ENCODE assay signal across 8 cellular contexts in the genomic region with DNA sequence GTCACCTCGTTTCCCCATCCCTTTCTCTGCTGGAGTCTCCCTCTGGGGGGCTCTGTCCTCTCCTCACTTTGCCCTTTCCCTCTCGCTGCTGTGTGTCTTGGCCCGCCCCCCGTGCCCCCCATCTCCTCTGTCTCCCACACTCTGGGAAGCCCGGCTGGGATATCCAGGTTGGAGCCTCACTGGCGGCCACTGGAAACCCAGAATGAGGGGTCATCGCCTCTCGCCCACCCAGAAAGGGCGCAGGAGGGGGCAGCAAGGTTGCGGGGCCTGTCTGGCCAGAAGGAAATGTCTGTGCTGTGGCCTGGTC. TPM values are rescaled to one million over a fixed set of nuclear protein-coding genes. Genes with fewer than 3 reads are reported as not detected.
DNase-seq lines count a peak whose midpoint lies in the region; ATAC-seq, FAIRE-seq and TF ChIP-seq lines count a peak whose summit lies in the region.

No MANE protein-coding gene starts in this region.

- TF ChIP-seq RAD21 in GM12878 (IDR thresholded peaks at IDR 0.05; ENCODE audit: insufficient read depth, low read depth, low read length) (no peak), HepG2 (CRISPR knock-in tag; IDR thresholded peaks at IDR 0.05) (no peak)

- no peaks in the 10 kb centered on the region for H3K9me3 Mint-ChIP-seq in stimulated activated memory B cell treated with anti-CD40 and anti-IgM and Interleukin-4, amounts not matched to agents 10 μg/mL and 1 μg/mL and 100 μg/mL, for 72 hours

- POLR2A ChIA-PET in GM12878 (lab: Charles Lee) (no interaction called here), HepG2 (lab: Yijun Ruan, JAX) (interaction anchor here (0.7 to 6.2 kb wide), 5 partner anchors 16 to 119 kb away, joined by 3 to 73 read pairs (median 21); a partner anchor contains a TSS)

- DNase-seq in GM12878 (ENCODE audit: low read depth, low spot score) (no peak), HepG2 (ENCODE audit: low spot score) (no peak), DMS114 treated with DMSO at 0.1 percent for 48 hours (lab: John Stamatoyannopoulos, UW; ENCODE audit: unreplicated experiment) (no peak)

- H3K9ac ChIP-seq in HUES64 (ENCODE audit: low read depth, low read length) (peak overlapping the region; percentile 27; the same call in 1 of the 2 replicates), GM12878 (ENCODE audit: control insufficient read depth, insufficient read depth, low read length) (0 out of 2 replicates have a peak overlapping the region, but pooled peaks have one; percentile 25), HepG2 (ENCODE audit: insufficient read depth, low read depth, low read length) (peak overlapping the region; percentile 61)

- H3K36me3 Mint-ChIP-seq in stimulated activated memory B cell treated with anti-CD40 and anti-IgM and Interleukin-4, amounts not matched to agents 10 μg/mL and 1 μg/mL and 100 μg/mL, for 72 hours, result peaks cover 28% of the 10 kb centered on the region

- TF ChIP-seq EP300 in GM12878 (IDR thresholded peaks at IDR 0.05; ENCODE audit: borderline replicate concordance in 1 of 2, control insufficient read depth in 1 of 2, low read depth in 2 of 2, low read length in 2 of 2) (no peak), HepG2 (IDR thresholded peaks at IDR 0.05; ENCODE audit: low read depth in 2 of 2, low read length in 2 of 2) (no peak), HepG2 (CRISPR knock-in tag; IDR thresholded peaks at IDR 0.05; ENCODE audit: borderline replicate concordance) (no peak)

- no peak for ATAC-seq in GM12878
- ATAC-seq in HepG2, result no peak
- ATAC-seq in stimulated activated memory B cell treated with anti-CD40 and anti-IgM and Interleukin-4, amounts not matched to agents 10 μg/mL and 1 μg/mL and 100 μg/mL, for 72 hours, result no peak
- ATAC-seq in HG03280 (IDR thresholded peaks at IDR 0.05; ENCODE audit: unreplicated experiment), result no peak
- no peak for ATAC-seq in GM19463 (IDR thresholded peaks at IDR 0.05; ENCODE audit: unreplicated experiment)
- ATAC-seq in GM21825 (IDR thresholded peaks at IDR 0.05; ENCODE audit: unreplicated experiment), result no peak

- no TSS peak for BruUV-seq in GM12878 (replicated peaks; lab: Mats Ljungman, UMichigan)
- BruUV-seq in HepG2 (replicated peaks; lab: Mats Ljungman, UMichigan), result no TSS peak

- in situ Hi-C loops in GM12878 (cut with MboI), result no loop called here
- in situ Hi-C loops in HepG2 (cut with HindIII; ENCODE audit: extremely low pct_ligation_motif_present, low pct_unique_long_range_greater_than_20kb), result no loop called here

- H3K27ac Mint-ChIP-seq in stimulated activated memory B cell treated with anti-CD40 and anti-IgM and Interleukin-4, amounts not matched to agents 10 μg/mL and 1 μg/mL and 100 μg/mL, for 72 hours, result peak overlapping the region; percentile 80

- H3K27ac ChIP-seq in HUES64 (ENCODE audit: low read depth, low read length) (peak overlapping the region; percentile 73), GM12878 (ENCODE audit: control insufficient read depth, insufficient read depth) (peak overlapping the region; percentile 93), HepG2 (ENCODE audit: extremely low read length, insufficient read depth, low read length) (peak overlapping the region; percentile 58)

- no peak overlapping the region for H3K4me2 ChIP-seq in GM12878 (ENCODE audit: control insufficient read depth, insufficient read depth)
- peak overlapping the region; percentile 77 for H3K4me2 ChIP-seq in HepG2 (ENCODE audit: low read depth, low read length)

- no peak for FAIRE-seq in GM12878 (lab: Jason Lieb, UNC)
- no peak for FAIRE-seq in HepG2 (lab: Jason Lieb, UNC)

- 3% methylated on average over 10 of the region's 10 CpGs for WGBS in HUES64
- 46% methylated on average over 9 of the region's 10 CpGs for WGBS in GM12878 (ENCODE audit: insufficient coverage, insufficient replicate concordance, low lambda C conversion rate, missing lambda C conversion rate)
- 8% methylated on average over 7 of the region's 10 CpGs for WGBS in HepG2 (ENCODE audit: low lambda C conversion rate)

- no peaks in the 10 kb centered on the region for H3K27me3 ChIP-seq in HUES64 (ENCODE audit: insufficient read depth, low read length)
- H3K27me3 ChIP-seq in GM12878 (replicated peaks in 1 of 2; ENCODE audit: control insufficient read depth in 2 of 2, insufficient read depth in 2 of 2, low read length in 1 of 2), result no peaks in the 10 kb centered on the region
- H3K27me3 ChIP-seq in HepG2 (ENCODE audit: control insufficient read depth in 1 of 2, insufficient read depth in 2 of 2, low read length in 2 of 2), result no peaks in the 10 kb centered on the region

- TF ChIP-seq POLR2A in GM12878 (IDR thresholded peaks at IDR 0.05; ENCODE audit: low read depth, low read length) (no peak), HepG2 (IDR thresholded peaks at IDR 0.05; ENCODE audit: insufficient read depth in 1 of 2, low read depth in 2 of 2, low read length in 2 of 2) (no peak)

- CTCF ChIA-PET in GM12878 (lab: Yijun Ruan, JAX), result no interaction called here
- CTCF ChIA-PET in HepG2 (lab: Yijun Ruan, JAX; ENCODE audit: low intra/inter-chr PET ratio, low total read pairs), result no interaction called here

- no peaks in the 10 kb centered on the region for H3K27me3 Mint-ChIP-seq in stimulated activated memory B cell treated with anti-CD40 and anti-IgM and Interleukin-4, amounts not matched to agents 10 μg/mL and 1 μg/mL and 100 μg/mL, for 72 hours

- no peak overlapping the region for H2AFZ ChIP-seq in GM12878 (ENCODE audit: control insufficient read depth, low read depth, low read length)
- no peak overlapping the region for H2AFZ ChIP-seq in HepG2 (ENCODE audit: low read length)

- SMC1A ChIA-PET in GM12878 (lab: Charles Lee; ENCODE audit: uncharacterized antibody, unreplicated experiment), result no interaction called here

- H3K4me1 ChIP-seq in HUES64 (ENCODE audit: insufficient read depth, low read length) (peaks cover 49% of the 10 kb centered on the region), GM12878 (ENCODE audit: control insufficient read depth, insufficient read depth, low read length) (peaks cover 37% of the 10 kb centered on the region), HepG2 (ENCODE audit: insufficient read depth, low read length) (peaks cover 69% of the 10 kb centered on the region)

- RAD21 ChIA-PET in GM12878 (lab: Charles Lee; ENCODE audit: unreplicated experiment), result interaction anchor here (0.6 kb wide), 1 partner anchor 26 kb away, joined by 3 read pairs; no protein-coding TSS in a partner anchor

- intact Hi-C loops in GM12878 (cut with micrococcal nuclease; ENCODE audit: unreplicated experiment), result no loop called here
- intact Hi-C loops in HepG2 (cut with micrococcal nuclease; ENCODE audit: unreplicated experiment), result loop anchor here (2.0 kb wide), 1 partner anchor 27 kb away; a partner anchor contains a TSS

- TF ChIP-seq CTCF in GM12878 (IDR thresholded peaks at IDR 0.05 in 2 of 3, conservative IDR thresholded peaks at IDR 0.05 in 1 of 3; ENCODE audit: control insufficient read depth in 2 of 3, extremely low read depth in 1 of 3, insufficient read depth in 1 of 3, low read depth in 3 of 3, low read length in 3 of 3), result no peak
- no peak for TF ChIP-seq CTCF in HepG2 (CRISPR knock-in tag; IDR thresholded peaks at IDR 0.05)

- peaks cover 84% of the 10 kb centered on the region for H3K4me1 Mint-ChIP-seq in stimulated activated memory B cell treated with anti-CD40 and anti-IgM and Interleukin-4, amounts not matched to agents 10 μg/mL and 1 μg/mL and 100 μg/mL, for 72 hours

- no peak overlapping the region for H3K4me3 Mint-ChIP-seq in stimulated activated memory B cell treated with anti-CD40 and anti-IgM and Interleukin-4, amounts not matched to agents 10 μg/mL and 1 μg/mL and 100 μg/mL, for 72 hours

- peak overlapping the region; percentile 46 for H3K4me3 ChIP-seq in HUES64 (ENCODE audit: low read length)
- no peak overlapping the region for H3K4me3 ChIP-seq in GM12878
- peak overlapping the region; percentile 52 to 69 (median 61) for H3K4me3 ChIP-seq in HepG2 (replicated peaks in 1 of 3; ENCODE audit: insufficient read depth in 1 of 3, low read depth in 2 of 3, low read length in 3 of 3)

- H3K79me2 ChIP-seq in GM12878 (ENCODE audit: control insufficient read depth, insufficient read depth, low read length) (peaks cover 10% of the 10 kb centered on the region), HepG2 (ENCODE audit: insufficient read depth, low read length) (peaks cover 2% of the 10 kb centered on the region)

- H4K20me1 ChIP-seq in GM12878 (ENCODE audit: control insufficient read depth, insufficient read depth) (no peaks in the 10 kb centered on the region), HepG2 (ENCODE audit: insufficient read depth, low read length) (no peaks in the 10 kb centered on the region)

- H3K9me3 ChIP-seq in HUES64 (ENCODE audit: insufficient read depth, low read depth, low read length) (no peaks in the 10 kb centered on the region), GM12878 (replicated peaks; ENCODE audit: control insufficient read depth, insufficient read depth, low read length) (no peaks in the 10 kb centered on the region), HepG2 (ENCODE audit: low read length) (no peaks in the 10 kb centered on the region)

- H3K36me3 ChIP-seq in HUES64 (ENCODE audit: insufficient read depth, low read length), result peaks cover 10% of the 10 kb centered on the region; the same call in 1 of the 2 replicates
- peaks cover 7 to 25% of the 10 kb centered on the region in 2 experiments for H3K36me3 ChIP-seq in GM12878 (ENCODE audit: control insufficient read depth in 2 of 2, insufficient read depth in 2 of 2, low read length in 1 of 2)
- H3K36me3 ChIP-seq in HepG2 (replicated peaks in 1 of 2; ENCODE audit: control insufficient read depth in 1 of 2, insufficient read depth in 2 of 2, low read length in 2 of 2), result peaks cover 10 to 24% of the 10 kb centered on the region in 2 experiments; a peak in 4 of 5 replicates

RNA-seq across cellular contexts. Expression of a gene that starts 15.6 kb away (rescaled TPM):
- 21.2 TPM for polyA plus RNA-seq in HUES64 (2013, experiment 1 of 2)
- polyA plus RNA-seq in HUES64 (2013, experiment 2 of 2), result 23.6 TPM
- total RNA-seq in GM12878 (2013; cell fraction: nucleolus; rRNA removed), result 17.5 and 19.3 TPM in 2 replicates
- total RNA-seq in GM12878 (2014; rRNA removed) (14.4 and 18.3 TPM in 2 replicates), GM12878 (2014; rRNA removed; fragmentation: Illumina TruSeq; extraction: Trizol) (7.0 and 8.8 TPM in 2 replicates), GM12878 (2021) (32.9 and 34.1 TPM in 2 replicates), HepG2 (2016; rRNA removed; fragmentation: Illumina TruSeq; extraction: Trizol) (7.1 and 7.3 TPM in 2 replicates)
- 8.9 TPM for polyA plus RNA-seq in GM12878 (2011; ENCODE audit: low read depth)
- polyA plus RNA-seq in GM12878 (2011; rRNA removed) (4.3 and 9.2 TPM in 2 replicates), GM12878 (2014; fragmentation: Illumina TruSeq; extraction: Trizol) (11.0 and 19.4 TPM in 2 replicates), GM12878 (2014; fragmentation: Nextera tagmentation; extraction: Ambion mirVana) (1 to 10 TPM; 1.8 to 2.4 TPM), GM12878 (2014; rRNA removed) (24.4 and 28.1 TPM in 2 replicates), GM12878 (2016; fragmentation: Nextera tagmentation; extraction: Ambion mirVana) (10 to 100 TPM; 27.3 to 29.5 TPM), HepG2 (2011; rRNA removed) (6.2 and 7.2 TPM in 2 replicates)
- polyA plus RNA-seq in GM12878 (2011; cell fraction: cytosol; rRNA removed), result 11.4 and 12.1 TPM in 2 replicates
- 9.0 and 12.7 TPM in 2 replicates for polyA plus RNA-seq in GM12878 (2011; cell fraction: nucleus; rRNA removed)
- 17.3 and 22.2 TPM in 2 replicates for polyA plus RNA-seq in GM12878 (2012)
- polyA minus RNA-seq in GM12878 (2011; rRNA and poly(A)+ RNA removed), result 6.9 and 14.5 TPM in 2 replicates
- 6.1 and 8.8 TPM in 2 replicates for polyA minus RNA-seq in GM12878 (2011; cell fraction: cytosol; rRNA and poly(A)+ RNA removed)
- 5.0 and 12.9 TPM in 2 replicates for polyA minus RNA-seq in GM12878 (2011; cell fraction: nucleus; rRNA and poly(A)+ RNA removed)
- 1.5 and 3.3 TPM in 2 replicates for total RNA-seq in HepG2 (2016; cell fraction: cytosol; rRNA removed; fragmentation: Illumina TruSeq; extraction: Trizol; ENCODE audit: low read depth)
- 6.7 and 7.8 TPM in 2 replicates for total RNA-seq in HepG2 (2016; cell fraction: insoluble cytoplasmic fraction; rRNA removed; fragmentation: Illumina TruSeq; extraction: Trizol)
- total RNA-seq in HepG2 (2016; cell fraction: membrane; rRNA removed; fragmentation: Illumina TruSeq; extraction: Trizol), result 4.3 and 5.8 TPM in 2 replicates
- total RNA-seq in HepG2 (2016; cell fraction: nucleus; rRNA removed; fragmentation: Illumina TruSeq; extraction: Trizol), result 5.8 and 7.6 TPM in 2 replicates
- polyA plus RNA-seq in HepG2 (2011; cell fraction: cytosol; rRNA removed), result 6.6 and 7.0 TPM in 2 replicates
- 10.5 and 12.4 TPM in 2 replicates for polyA plus RNA-seq in HepG2 (2011; cell fraction: nucleus; rRNA removed)
- polyA plus RNA-seq in HepG2 (2012), result 8.9 and 9.4 TPM in 2 replicates
- 1.4 and 1.9 TPM in 2 replicates for polyA plus RNA-seq in HepG2 (2016; cell fraction: cytosol; fragmentation: Illumina TruSeq; extraction: Trizol; ENCODE audit: low read depth)
- polyA plus RNA-seq in HepG2 (2016; cell fraction: insoluble cytoplasmic fraction; fragmentation: Illumina TruSeq; extraction: Trizol; ENCODE audit: low read depth), result 10.6 and 15.1 TPM in 2 replicates
- polyA plus RNA-seq in HepG2 (2016; cell fraction: membrane; fragmentation: Illumina TruSeq; extraction: Trizol; ENCODE audit: low read depth), result 4.3 and 5.1 TPM in 2 replicates
- 16.5 and 17.3 TPM in 2 replicates for polyA plus RNA-seq in HepG2 (2016; cell fraction: nucleus; fragmentation: Illumina TruSeq; extraction: Trizol; ENCODE audit: insufficient read depth, low read depth)
- 11.3 and 18.0 TPM in 2 replicates for polyA minus RNA-seq in HepG2 (2011; rRNA and poly(A)+ RNA removed; ENCODE audit: low replicate concordance)
- polyA minus RNA-seq in HepG2 (2011; cell fraction: cytosol; rRNA and poly(A)+ RNA removed), result 3.8 and 5.4 TPM in 2 replicates
- polyA minus RNA-seq in HepG2 (2011; cell fraction: nucleus; rRNA and poly(A)+ RNA removed), result 9.4 and 9.9 TPM in 2 replicates

RNA-seq across cellular contexts. Expression of a gene that starts 28.1 kb away (rescaled TPM):
- 14.7 TPM for polyA plus RNA-seq in HUES64 (2013, experiment 1 of 2)
- 15.6 TPM for polyA plus RNA-seq in HUES64 (2013, experiment 2 of 2)
- total RNA-seq in GM12878 (2013; cell fraction: nucleolus; rRNA removed), result 51.1 and 51.2 TPM in 2 replicates
- total RNA-seq in GM12878 (2014; rRNA removed), result 10.4 and 14.5 TPM in 2 replicates
- total RNA-seq in GM12878 (2014; rRNA removed; fragmentation: Illumina TruSeq; extraction: Trizol), result 14.2 and 14.4 TPM in 2 replicates
- total RNA-seq in GM12878 (2021), result 117 and 120 TPM in 2 replicates
- polyA plus RNA-seq in GM12878 (2011; ENCODE audit: low read depth), result 36.8 TPM
- 3.6 and 5.9 TPM in 2 replicates for polyA plus RNA-seq in GM12878 (2011; rRNA removed)
- polyA plus RNA-seq in GM12878 (2011; cell fraction: cytosol; rRNA removed), result 17.2 and 17.9 TPM in 2 replicates
- 29.4 and 38.3 TPM in 2 replicates for polyA plus RNA-seq in GM12878 (2011; cell fraction: nucleus; rRNA removed)
- polyA plus RNA-seq in GM12878 (2012), result 75.0 and 80.1 TPM in 2 replicates
- 10.0 and 24.3 TPM in 2 replicates for polyA plus RNA-seq in GM12878 (2014; fragmentation: Illumina TruSeq; extraction: Trizol)
- polyA plus RNA-seq in GM12878 (2014; fragmentation: Nextera tagmentation; extraction: Ambion mirVana), result under 1 TPM; 0.23 to 0.37 TPM
- 33.3 and 48.2 TPM in 2 replicates for polyA plus RNA-seq in GM12878 (2014; rRNA removed)
- polyA plus RNA-seq in GM12878 (2016; fragmentation: Nextera tagmentation; extraction: Ambion mirVana), result 1 to 10 TPM; 7.1 to 7.5 TPM
- 13.9 and 21.5 TPM in 2 replicates for polyA minus RNA-seq in GM12878 (2011; rRNA and poly(A)+ RNA removed)
- polyA minus RNA-seq in GM12878 (2011; cell fraction: cytosol; rRNA and poly(A)+ RNA removed), result 36.7 and 56.1 TPM in 2 replicates
- 11.5 and 21.3 TPM in 2 replicates for polyA minus RNA-seq in GM12878 (2011; cell fraction: nucleus; rRNA and poly(A)+ RNA removed)
- 2.7 and 4.1 TPM in 2 replicates for total RNA-seq in HepG2 (2016; rRNA removed; fragmentation: Illumina TruSeq; extraction: Trizol)
- total RNA-seq in HepG2 (2016; cell fraction: cytosol; rRNA removed; fragmentation: Illumina TruSeq; extraction: Trizol; ENCODE audit: low read depth), result 6.2 and 9.0 TPM in 2 replicates
- total RNA-seq in HepG2 (2016; cell fraction: insoluble cytoplasmic fraction; rRNA removed; fragmentation: Illumina TruSeq; extraction: Trizol), result 2.2 and 3.6 TPM in 2 replicates
- total RNA-seq in HepG2 (2016; cell fraction: membrane; rRNA removed; fragmentation: Illumina TruSeq; extraction: Trizol), result 12.7 and 14.7 TPM in 2 replicates
- total RNA-seq in HepG2 (2016; cell fraction: nucleus; rRNA removed; fragmentation: Illumina TruSeq; extraction: Trizol), result 3.0 and 7.5 TPM in 2 replicates
- polyA plus RNA-seq in HepG2 (2011; rRNA removed), result 5.4 and 6.2 TPM in 2 replicates
- 4.9 and 6.6 TPM in 2 replicates for polyA plus RNA-seq in HepG2 (2011; cell fraction: cytosol; rRNA removed)
- 24.0 and 30.3 TPM in 2 replicates for polyA plus RNA-seq in HepG2 (2011; cell fraction: nucleus; rRNA removed)
- polyA plus RNA-seq in HepG2 (2012), result 27.5 and 39.6 TPM in 2 replicates
- 35.9 and 36.5 TPM in 2 replicates for polyA plus RNA-seq in HepG2 (2016; cell fraction: cytosol; fragmentation: Illumina TruSeq; extraction: Trizol; ENCODE audit: low read depth)
- polyA plus RNA-seq in HepG2 (2016; cell fraction: insoluble cytoplasmic fraction; fragmentation: Illumina TruSeq; extraction: Trizol; ENCODE audit: low read depth), result 13.3 and 16.4 TPM in 2 replicates
- 49.5 and 52.5 TPM in 2 replicates for polyA plus RNA-seq in HepG2 (2016; cell fraction: membrane; fragmentation: Illumina TruSeq; extraction: Trizol; ENCODE audit: low read depth)
- 30.3 and 32.9 TPM in 2 replicates for polyA plus RNA-seq in HepG2 (2016; cell fraction: nucleus; fragmentation: Illumina TruSeq; extraction: Trizol; ENCODE audit: insufficient read depth, low read depth)
- polyA minus RNA-seq in HepG2 (2011; rRNA and poly(A)+ RNA removed; ENCODE audit: low replicate concordance), result 5.5 and 10.7 TPM in 2 replicates
- 17.6 and 20.2 TPM in 2 replicates for polyA minus RNA-seq in HepG2 (2011; cell fraction: cytosol; rRNA and poly(A)+ RNA removed)
- polyA minus RNA-seq in HepG2 (2011; cell fraction: nucleus; rRNA and poly(A)+ RNA removed), result 6.1 and 7.5 TPM in 2 replicates

RNA-seq across cellular contexts. Expression of a gene that starts 38.4 kb away (rescaled TPM):
- 5.2 TPM for polyA plus RNA-seq in HUES64 (2013, experiment 1 of 2)
- 5.6 TPM for polyA plus RNA-seq in HUES64 (2013, experiment 2 of 2)
- total RNA-seq in GM12878 (2013; cell fraction: nucleolus; rRNA removed), result 1.0 and 1.8 TPM in 2 replicates
- 4.6 and 6.0 TPM in 2 replicates for total RNA-seq in GM12878 (2014; rRNA removed)
- total RNA-seq in GM12878 (2014; rRNA removed; fragmentation: Illumina TruSeq; extraction: Trizol), result 2.3 and 3.3 TPM in 2 replicates
- 5.0 and 5.5 TPM in 2 replicates for total RNA-seq in GM12878 (2021)
- 4.6 TPM for polyA plus RNA-seq in GM12878 (2011; ENCODE audit: low read depth)
- 3.7 and 8.3 TPM in 2 replicates for polyA plus RNA-seq in GM12878 (2011; rRNA removed)
- polyA plus RNA-seq in GM12878 (2011; cell fraction: cytosol; rRNA removed), result 10.3 and 13.3 TPM in 2 replicates
- 8.9 and 9.8 TPM in 2 replicates for polyA plus RNA-seq in GM12878 (2011; cell fraction: nucleus; rRNA removed)
- 5.4 and 8.6 TPM in 2 replicates for polyA plus RNA-seq in GM12878 (2012)
- 0.25 and 2.4 TPM in 2 replicates for polyA plus RNA-seq in GM12878 (2014; fragmentation: Illumina TruSeq; extraction: Trizol)
- polyA plus RNA-seq in GM12878 (2014; fragmentation: Nextera tagmentation; extraction: Ambion mirVana), result 1 to 10 TPM; 2.5 to 5.0 TPM
- polyA plus RNA-seq in GM12878 (2014; rRNA removed), result 5.5 and 6.3 TPM in 2 replicates
- polyA plus RNA-seq in GM12878 (2016; fragmentation: Nextera tagmentation; extraction: Ambion mirVana), result 10 to 100 TPM; 10.8 to 12.4 TPM
- polyA minus RNA-seq in GM12878 (2011; rRNA and poly(A)+ RNA removed), result 3.1 and 4.7 TPM in 2 replicates
- 1.9 and 3.6 TPM in 2 replicates for polyA minus RNA-seq in GM12878 (2011; cell fraction: cytosol; rRNA and poly(A)+ RNA removed)
- polyA minus RNA-seq in GM12878 (2011; cell fraction: nucleus; rRNA and poly(A)+ RNA removed), result 1.9 and 2.4 TPM in 2 replicates
- total RNA-seq in HepG2 (2016; rRNA removed; fragmentation: Illumina TruSeq; extraction: Trizol), result 4.4 and 5.3 TPM in 2 replicates
- total RNA-seq in HepG2 (2016; cell fraction: cytosol; rRNA removed; fragmentation: Illumina TruSeq; extraction: Trizol; ENCODE audit: low read depth), result 1.6 and 2.5 TPM in 2 replicates
- 4.5 and 4.8 TPM in 2 replicates for total RNA-seq in HepG2 (2016; cell fraction: insoluble cytoplasmic fraction; rRNA removed; fragmentation: Illumina TruSeq; extraction: Trizol)
- total RNA-seq in HepG2 (2016; cell fraction: membrane; rRNA removed; fragmentation: Illumina TruSeq; extraction: Trizol), result 3.0 and 4.0 TPM in 2 replicates
- total RNA-seq in HepG2 (2016; cell fraction: nucleus; rRNA removed; fragmentation: Illumina TruSeq; extraction: Trizol), result 2.3 and 2.6 TPM in 2 replicates
- 2.9 and 3.1 TPM in 2 replicates for polyA plus RNA-seq in HepG2 (2011; rRNA removed)
- polyA plus RNA-seq in HepG2 (2011; cell fraction: cytosol; rRNA removed), result 2.1 and 3.5 TPM in 2 replicates
- 2.3 and 2.4 TPM in 2 replicates for polyA plus RNA-seq in HepG2 (2011; cell fraction: nucleus; rRNA removed)
- 1.1 and 1.5 TPM in 2 replicates for polyA plus RNA-seq in HepG2 (2012)
- polyA plus RNA-seq in HepG2 (2016; cell fraction: cytosol; fragmentation: Illumina TruSeq; extraction: Trizol; ENCODE audit: low read depth), result 1.9 TPM in 2 replicates
- 3.4 and 4.7 TPM in 2 replicates for polyA plus RNA-seq in HepG2 (2016; cell fraction: insoluble cytoplasmic fraction; fragmentation: Illumina TruSeq; extraction: Trizol; ENCODE audit: low read depth)
- polyA plus RNA-seq in HepG2 (2016; cell fraction: membrane; fragmentation: Illumina TruSeq; extraction: Trizol; ENCODE audit: low read depth), result 2.7 and 3.1 TPM in 2 replicates
- polyA plus RNA-seq in HepG2 (2016; cell fraction: nucleus; fragmentation: Illumina TruSeq; extraction: Trizol; ENCODE audit: insufficient read depth, low read depth), result 3.4 and 5.8 TPM in 2 replicates
- polyA minus RNA-seq in HepG2 (2011; rRNA and poly(A)+ RNA removed; ENCODE audit: low replicate concordance), result 2.0 and 4.3 TPM in 2 replicates
- polyA minus RNA-seq in HepG2 (2011; cell fraction: cytosol; rRNA and poly(A)+ RNA removed), result 1.2 and 1.5 TPM in 2 replicates
- polyA minus RNA-seq in HepG2 (2011; cell fraction: nucleus; rRNA and poly(A)+ RNA removed), result 0.90 and 2.5 TPM in 2 replicates

RNA-seq across cellular contexts. Expression of a gene that starts 50.7 kb away (rescaled TPM):
- polyA plus RNA-seq in HUES64 (2013, experiment 1 of 2), result 2.2 TPM
- 3.9 TPM for polyA plus RNA-seq in HUES64 (2013, experiment 2 of 2)
- total RNA-seq in GM12878 (2013; cell fraction: nucleolus; rRNA removed), result 9.0 and 12.0 TPM in 2 replicates
- 3.2 and 4.4 TPM in 2 replicates for total RNA-seq in GM12878 (2014; rRNA removed)
- total RNA-seq in GM12878 (2014; rRNA removed; fragmentation: Illumina TruSeq; extraction: Trizol), result 2.1 and 3.0 TPM in 2 replicates
- 1.8 and 3.1 TPM in 2 replicates for total RNA-seq in GM12878 (2021)
- polyA plus RNA-seq in GM12878 (2011; ENCODE audit: low read depth), result 3.1 TPM
- polyA plus RNA-seq in GM12878 (2011; rRNA removed), result 1.6 and 2.9 TPM in 2 replicates
- polyA plus RNA-seq in GM12878 (2011; cell fraction: cytosol; rRNA removed), result 4.0 and 5.1 TPM in 2 replicates
- 14.4 and 16.6 TPM in 2 replicates for polyA plus RNA-seq in GM12878 (2011; cell fraction: nucleus; rRNA removed)
- polyA plus RNA-seq in GM12878 (2012), result 7.3 and 7.5 TPM in 2 replicates
- 1.6 and 2.5 TPM in 2 replicates for polyA plus RNA-seq in GM12878 (2014; fragmentation: Illumina TruSeq; extraction: Trizol)
- 1 to 10 TPM; 1.6 to 2.1 TPM for polyA plus RNA-seq in GM12878 (2014; fragmentation: Nextera tagmentation; extraction: Ambion mirVana)
- 5.2 and 5.5 TPM in 2 replicates for polyA plus RNA-seq in GM12878 (2014; rRNA removed)
- 1 to 10 TPM; 1.5 to 1.9 TPM for polyA plus RNA-seq in GM12878 (2016; fragmentation: Nextera tagmentation; extraction: Ambion mirVana)
- 5.2 and 5.3 TPM in 2 replicates for polyA minus RNA-seq in GM12878 (2011; rRNA and poly(A)+ RNA removed)
- 2.3 and 3.4 TPM in 2 replicates for polyA minus RNA-seq in GM12878 (2011; cell fraction: cytosol; rRNA and poly(A)+ RNA removed)
- 4.7 and 7.5 TPM in 2 replicates for polyA minus RNA-seq in GM12878 (2011; cell fraction: nucleus; rRNA and poly(A)+ RNA removed)
- total RNA-seq in HepG2 (2016; rRNA removed; fragmentation: Illumina TruSeq; extraction: Trizol), result 6.3 and 8.4 TPM in 2 replicates
- total RNA-seq in HepG2 (2016; cell fraction: cytosol; rRNA removed; fragmentation: Illumina TruSeq; extraction: Trizol; ENCODE audit: low read depth), result 4.9 and 6.5 TPM in 2 replicates
- total RNA-seq in HepG2 (2016; cell fraction: insoluble cytoplasmic fraction; rRNA removed; fragmentation: Illumina TruSeq; extraction: Trizol), result 6.2 and 7.3 TPM in 2 replicates
- 3.9 and 4.6 TPM in 2 replicates for total RNA-seq in HepG2 (2016; cell fraction: membrane; rRNA removed; fragmentation: Illumina TruSeq; extraction: Trizol)
- 3.4 and 6.0 TPM in 2 replicates for total RNA-seq in HepG2 (2016; cell fraction: nucleus; rRNA removed; fragmentation: Illumina TruSeq; extraction: Trizol)
- 10.3 and 11.2 TPM in 2 replicates for polyA plus RNA-seq in HepG2 (2011; rRNA removed)
- polyA plus RNA-seq in HepG2 (2011; cell fraction: cytosol; rRNA removed), result 8.3 and 10.4 TPM in 2 replicates
- polyA plus RNA-seq in HepG2 (2011; cell fraction: nucleus; rRNA removed), result 23.1 and 25.5 TPM in 2 replicates
- polyA plus RNA-seq in HepG2 (2012), result 7.9 and 10.2 TPM in 2 replicates
- polyA plus RNA-seq in HepG2 (2016; cell fraction: cytosol; fragmentation: Illumina TruSeq; extraction: Trizol; ENCODE audit: low read depth), result 4.9 and 5.8 TPM in 2 replicates
- 5.7 and 7.2 TPM in 2 replicates for polyA plus RNA-seq in HepG2 (2016; cell fraction: insoluble cytoplasmic fraction; fragmentation: Illumina TruSeq; extraction: Trizol; ENCODE audit: low read depth)
- 4.2 and 4.9 TPM in 2 replicates for polyA plus RNA-seq in HepG2 (2016; cell fraction: membrane; fragmentation: Illumina TruSeq; extraction: Trizol; ENCODE audit: low read depth)
- 9.5 and 11.5 TPM in 2 replicates for polyA plus RNA-seq in HepG2 (2016; cell fraction: nucleus; fragmentation: Illumina TruSeq; extraction: Trizol; ENCODE audit: insufficient read depth, low read depth)
- 2.0 and 33.3 TPM in 2 replicates for polyA minus RNA-seq in HepG2 (2011; rRNA and poly(A)+ RNA removed; ENCODE audit: low replicate concordance)
- 4.9 and 7.2 TPM in 2 replicates for polyA minus RNA-seq in HepG2 (2011; cell fraction: cytosol; rRNA and poly(A)+ RNA removed)
- 12.7 and 17.7 TPM in 2 replicates for polyA minus RNA-seq in HepG2 (2011; cell fraction: nucleus; rRNA and poly(A)+ RNA removed)
